ENCODE assay signal across 1 cellular context in genomic region chr4:140790765-140791164, GRCh38.
TF ChIP-seq lines count a peak whose summit lies in the region.

No MANE protein-coding gene starts in this region.

TF ChIP-seq in HepG2, 621 proteins besides CTCF, POLR2A, EP300 and RAD21 (continued from another document):
- TF ChIP-seq RORA (CRISPR knock-in tag; IDR thresholded peaks at IDR 0.05) (no peak), MEIS1 (CRISPR knock-in tag; IDR thresholded peaks at IDR 0.05; ENCODE audit: borderline replicate concordance) (no peak), ZSCAN25 (CRISPR knock-in tag; IDR thresholded peaks at IDR 0.05) (no peak), ZMAT5 (CRISPR knock-in tag; IDR thresholded peaks at IDR 0.05; ENCODE audit: borderline replicate concordance, low read depth) (no peak), HDAC6 (IDR thresholded peaks at IDR 0.05; ENCODE audit: low read depth, low read length) (no peak), MXD1 (CRISPR knock-in tag; IDR thresholded peaks at IDR 0.05) (no peak), MLXIP (CRISPR knock-in tag; IDR thresholded peaks at IDR 0.05; ENCODE audit: borderline replicate concordance) (no peak), ZNF18 (CRISPR knock-in tag; IDR thresholded peaks at IDR 0.05; ENCODE audit: insufficient replicate concordance) (no peak), ZBTB40 (IDR thresholded peaks at IDR 0.05) (no peak), ZBTB40 (CRISPR knock-in tag; IDR thresholded peaks at IDR 0.05) (no peak), E2F1 (CRISPR knock-in tag; IDR thresholded peaks at IDR 0.05) (no peak)
